Comparison of ENCODE assay signal across 12 cellular contexts in the genomic region with DNA sequence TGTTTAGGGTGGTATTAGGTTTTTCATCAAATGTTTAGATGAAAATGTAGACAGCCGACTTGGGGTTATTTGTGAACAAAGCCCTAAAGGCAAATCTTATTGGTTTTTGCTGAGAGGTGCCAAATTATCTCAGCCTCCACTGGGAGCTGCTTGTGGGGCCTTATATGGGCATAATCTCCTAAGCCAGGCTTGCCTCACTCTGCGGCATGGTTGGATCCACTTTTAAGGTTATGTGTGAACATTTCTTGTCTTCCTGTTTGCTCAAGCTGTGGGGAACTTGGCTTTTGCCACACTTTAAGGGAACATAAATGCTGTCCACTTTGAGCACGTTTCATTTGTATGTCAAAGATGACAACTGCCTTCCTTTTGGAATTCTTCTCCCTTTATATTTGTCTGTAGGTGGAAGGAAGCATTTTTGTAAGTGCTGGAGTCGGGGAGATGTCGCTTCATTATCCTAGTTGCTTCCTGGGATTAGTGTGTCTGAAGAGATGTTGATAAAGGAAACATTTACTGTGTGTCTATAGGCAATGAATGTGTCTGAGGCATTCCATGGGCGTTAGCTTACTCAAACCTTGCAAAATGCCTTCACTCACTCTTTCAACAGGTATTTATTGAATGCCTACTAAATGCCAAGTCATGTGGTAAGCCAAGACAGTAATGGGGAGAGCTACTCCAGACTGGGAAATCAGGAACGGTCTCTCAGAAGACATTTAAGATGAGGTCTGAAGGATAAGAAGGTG.
DNase-seq lines count a peak whose midpoint lies in the region; ATAC-seq and TF ChIP-seq lines count a peak whose summit lies in the region.
"Had no signal": no experiment of that assay in that cellular context is flagged by ENCODE, and none has a peak within 500 bp of the region (broad histone marks: within the 10 kb centered on the region; RNA-seq: fewer than 3 reads in every experiment).

No MANE protein-coding gene starts in this region.

- CTCF ChIA-PET in activated CD8-positive, alpha-beta T cell treated with anti-CD3 and anti-CD28 coated beads, Interleukin-2, amount 10 ng/mL, durations not matched to agents 7 days and 5 days (lab: Charles Lee) = interaction anchor here (0.7 kb wide), 1 partner anchor 36 kb away, joined by 4 read pairs; no protein-coding TSS in a partner anchor
- CTCF ChIA-PET in activated CD8-positive, alpha-beta T cell treated with anti-CD3 and anti-CD28 coated beads for 36 hours (lab: Charles Lee) = no interaction called here

- no peak overlapping the region for H4K91ac ChIP-seq in mesenchymal stem cell (ENCODE audit: low read length)

- H2AFZ ChIP-seq in mesenchymal stem cell (ENCODE audit: low read depth, low read length) = no peak overlapping the region

- H2AK5ac ChIP-seq in mesenchymal stem cell (ENCODE audit: low read length, severe bottlenecking) = peak overlapping the region; percentile 89

- H3K9ac ChIP-seq in mesenchymal stem cell (ENCODE audit: low read length) = peak overlapping the region; percentile 4

- no peak for ATAC-seq in activated CD8-positive, alpha-beta T cell treated with anti-CD3 and anti-CD28 coated beads, Interleukin-2, amount 10 ng/mL, durations not matched to agents 7 days and 5 days
- ATAC-seq in activated CD8-positive, alpha-beta T cell treated with anti-CD3 and anti-CD28 coated beads for 36 hours = no peak
- ATAC-seq in HG03520 (IDR thresholded peaks at IDR 0.05; ENCODE audit: unreplicated experiment) = no peak
- ATAC-seq in HG02571 (IDR thresholded peaks at IDR 0.05; ENCODE audit: unreplicated experiment) = no peak
- ATAC-seq: activated naive CD8-positive, alpha-beta T cell treated with anti-CD3 and anti-CD28 coated beads, Interleukin-2, amount 50 U/mL, for 24 hours had no signal

- no peak for TF ChIP-seq POLR2A in uterus (IDR thresholded peaks at IDR 0.05)

- H3K4me3 Mint-ChIP-seq in activated CD8-positive, alpha-beta T cell treated with anti-CD3 and anti-CD28 coated beads, Interleukin-2, amount 10 ng/mL, durations not matched to agents 7 days and 5 days = no peak overlapping the region
- no peak overlapping the region for H3K4me3 Mint-ChIP-seq in activated CD8-positive, alpha-beta T cell treated with anti-CD3 and anti-CD28 coated beads for 36 hours
- no peak overlapping the region for H3K4me3 Mint-ChIP-seq in chondrocyte (ENCODE audit: unreplicated experiment)
- H3K4me3 Mint-ChIP-seq: activated CD4-positive, alpha-beta memory T cell treated with anti-CD3 and anti-CD28 coated beads for 36 hours; activated naive CD8-positive, alpha-beta T cell treated with anti-CD3 and anti-CD28 coated beads, Interleukin-2, amount 50 U/mL, for 24 hours had no signal

- H2BK5ac ChIP-seq in mesenchymal stem cell (ENCODE audit: low read depth, low read length, poor library complexity, severe bottlenecking) = peak overlapping the region; percentile 44

- H3K36me3 ChIP-seq in mesenchymal stem cell (ENCODE audit: control insufficient read depth in 1 of 2, insufficient read depth in 2 of 2, low read depth in 1 of 2, low read length in 2 of 2) (no peaks in the 10 kb centered on the region), uterus (no peaks in the 10 kb centered on the region)
- H3K36me3 ChIP-seq: SJSA1 had no signal

- no peak overlapping the region for H2BK12ac ChIP-seq in mesenchymal stem cell (ENCODE audit: low read length in 2 of 2)

- peaks cover 2% of the 10 kb centered on the region for H3K27me3 Mint-ChIP-seq in activated CD8-positive, alpha-beta T cell treated with anti-CD3 and anti-CD28 coated beads, Interleukin-2, amount 10 ng/mL, durations not matched to agents 7 days and 5 days (ENCODE audit: low read depth)
- no peaks in the 10 kb centered on the region for H3K27me3 Mint-ChIP-seq in activated CD8-positive, alpha-beta T cell treated with anti-CD3 and anti-CD28 coated beads for 36 hours
- no peaks in the 10 kb centered on the region for H3K27me3 Mint-ChIP-seq in chondrocyte (ENCODE audit: low read depth)
- H3K27me3 Mint-ChIP-seq: activated CD4-positive, alpha-beta memory T cell treated with anti-CD3 and anti-CD28 coated beads for 36 hours; activated naive CD8-positive, alpha-beta T cell treated with anti-CD3 and anti-CD28 coated beads, Interleukin-2, amount 50 U/mL, for 24 hours had no signal

- intact Hi-C loops in activated CD8-positive, alpha-beta T cell treated with anti-CD3 and anti-CD28 coated beads for 36 hours (cut with micrococcal nuclease) = no loop called here
- intact Hi-C loops in uterus (cut with DNase I; ENCODE audit: low total_unique reads) = no loop called here

- H3K27me3 ChIP-seq in mesenchymal stem cell (ENCODE audit: control insufficient read depth in 1 of 2, insufficient read depth in 1 of 2, low read length in 2 of 2) = peaks cover 0 to 55% of the 10 kb centered on the region in 2 experiments
- no peaks in the 10 kb centered on the region for H3K27me3 ChIP-seq in uterus
- H3K27me3 ChIP-seq: SJSA1 had no signal

- H3K9me3 Mint-ChIP-seq in activated CD8-positive, alpha-beta T cell treated with anti-CD3 and anti-CD28 coated beads, Interleukin-2, amount 10 ng/mL, durations not matched to agents 7 days and 5 days (ENCODE audit: insufficient read depth) = no peaks in the 10 kb centered on the region
- no peaks in the 10 kb centered on the region for H3K9me3 Mint-ChIP-seq in activated CD8-positive, alpha-beta T cell treated with anti-CD3 and anti-CD28 coated beads for 36 hours
- peaks cover 5% of the 10 kb centered on the region for H3K9me3 Mint-ChIP-seq in chondrocyte (ENCODE audit: low read depth)
- H3K9me3 Mint-ChIP-seq: activated CD4-positive, alpha-beta memory T cell treated with anti-CD3 and anti-CD28 coated beads for 36 hours; activated naive CD8-positive, alpha-beta T cell treated with anti-CD3 and anti-CD28 coated beads, Interleukin-2, amount 50 U/mL, for 24 hours had no signal

- no peak overlapping the region for H4K8ac ChIP-seq in mesenchymal stem cell (ENCODE audit: low read length)

- H3K4me1 Mint-ChIP-seq in activated CD8-positive, alpha-beta T cell treated with anti-CD3 and anti-CD28 coated beads, Interleukin-2, amount 10 ng/mL, durations not matched to agents 7 days and 5 days (ENCODE audit: low read depth) = peaks cover 18% of the 10 kb centered on the region
- peaks cover 12% of the 10 kb centered on the region for H3K4me1 Mint-ChIP-seq in activated CD8-positive, alpha-beta T cell treated with anti-CD3 and anti-CD28 coated beads for 36 hours (ENCODE audit: low read depth)
- H3K4me1 Mint-ChIP-seq in chondrocyte (ENCODE audit: low read depth) = peaks cover 60% of the 10 kb centered on the region

- no peaks in the 10 kb centered on the region for H3K36me3 Mint-ChIP-seq in activated CD8-positive, alpha-beta T cell treated with anti-CD3 and anti-CD28 coated beads, Interleukin-2, amount 10 ng/mL, durations not matched to agents 7 days and 5 days (ENCODE audit: low read depth)
- no peaks in the 10 kb centered on the region for H3K36me3 Mint-ChIP-seq in activated CD8-positive, alpha-beta T cell treated with anti-CD3 and anti-CD28 coated beads for 36 hours (ENCODE audit: low read depth)
- H3K36me3 Mint-ChIP-seq in chondrocyte (ENCODE audit: low read depth) = no peaks in the 10 kb centered on the region
- H3K36me3 Mint-ChIP-seq: activated CD4-positive, alpha-beta memory T cell treated with anti-CD3 and anti-CD28 coated beads for 36 hours had no signal

- H2BK120ac ChIP-seq in mesenchymal stem cell (ENCODE audit: low read depth, low read length) = no peak overlapping the region

- H3K4me1 ChIP-seq in mesenchymal stem cell (ENCODE audit: control insufficient read depth, insufficient read depth, low read depth, low read length) = no peaks in the 10 kb centered on the region
- no peaks in the 10 kb centered on the region for H3K4me1 ChIP-seq in uterus

- no peaks in the 10 kb centered on the region for H3K9me3 ChIP-seq in mesenchymal stem cell (ENCODE audit: control insufficient read depth, low read length)
- no peaks in the 10 kb centered on the region for H3K9me3 ChIP-seq in uterus
- H3K9me3 ChIP-seq: SJSA1 had no signal

- peak overlapping the region; percentile 3 for H3K27ac Mint-ChIP-seq in activated CD8-positive, alpha-beta T cell treated with anti-CD3 and anti-CD28 coated beads, Interleukin-2, amount 10 ng/mL, durations not matched to agents 7 days and 5 days
- no peak overlapping the region for H3K27ac Mint-ChIP-seq in activated CD8-positive, alpha-beta T cell treated with anti-CD3 and anti-CD28 coated beads for 36 hours
- H3K27ac Mint-ChIP-seq in chondrocyte (ENCODE audit: unreplicated experiment) = peak overlapping the region; percentile 78
- H3K27ac Mint-ChIP-seq: activated CD4-positive, alpha-beta memory T cell treated with anti-CD3 and anti-CD28 coated beads for 36 hours; activated naive CD8-positive, alpha-beta T cell treated with anti-CD3 and anti-CD28 coated beads, Interleukin-2, amount 50 U/mL, for 24 hours had no signal

- no peak overlapping the region for H3K14ac ChIP-seq in mesenchymal stem cell (ENCODE audit: low read length in 2 of 2)

- no peak overlapping the region for H3K4ac ChIP-seq in mesenchymal stem cell (ENCODE audit: low read depth in 1 of 2, low read length in 2 of 2)

- DNase-seq in activated CD8-positive, alpha-beta T cell treated with anti-CD3 and anti-CD28 coated beads, Interleukin-2, amount 10 ng/mL, durations not matched to agents 7 days and 5 days = no peak
- no peak for DNase-seq in activated CD8-positive, alpha-beta T cell treated with anti-CD3 and anti-CD28 coated beads for 36 hours
- no peak for DNase-seq in chondrocyte (ENCODE audit: low spot score)
- peak; percentile 74 for DNase-seq in mesenchymal stem cell
- DNase-seq in uterus = peak in 1 of 2 donors; percentile 57
- no peak for DNase-seq in ecto neural progenitor cell (ENCODE audit: low spot score)
- DNase-seq: activated CD4-positive, alpha-beta memory T cell treated with anti-CD3 and anti-CD28 coated beads for 36 hours; activated naive CD8-positive, alpha-beta T cell treated with anti-CD3 and anti-CD28 coated beads, Interleukin-2, amount 50 U/mL, for 24 hours; NCI-H187 treated with DMSO at 0.1 percent for 48 hours had no signal

- H3K23ac ChIP-seq in mesenchymal stem cell (ENCODE audit: low read length in 2 of 2) = no peak overlapping the region

- no peak overlapping the region for H3K4me3 ChIP-seq in mesenchymal stem cell (ENCODE audit: insufficient read depth in 1 of 2, low read depth in 1 of 2, low read length in 2 of 2)
- H3K4me3 ChIP-seq in uterus = no peak overlapping the region
- H3K4me3 ChIP-seq: SJSA1 had no signal

- H3K18ac ChIP-seq in mesenchymal stem cell (ENCODE audit: low read depth in 1 of 2, low read length in 2 of 2) = peak overlapping the region; percentile 12 to 21

- no peak overlapping the region for H2BK15ac ChIP-seq in mesenchymal stem cell (ENCODE audit: low read depth, poor library complexity, severe bottlenecking)

- no peak overlapping the region for H3K4me2 ChIP-seq in mesenchymal stem cell (ENCODE audit: low read length, poor library complexity, severe bottlenecking)

- no peaks in the 10 kb centered on the region for H3K79me1 ChIP-seq in mesenchymal stem cell (replicated peaks; ENCODE audit: low read length, poor library complexity, severe bottlenecking)

- TF ChIP-seq CTCF in activated CD8-positive, alpha-beta T cell treated with anti-CD3 and anti-CD28 coated beads for 36 hours (IDR thresholded peaks at IDR 0.05) = no peak
- no peak for TF ChIP-seq CTCF in chondrocyte (IDR thresholded peaks at IDR 0.05)
- TF ChIP-seq CTCF in uterus (IDR thresholded peaks at IDR 0.05) = no peak

- 43% methylated on average over 3 of the region's 7 CpGs for WGBS in mesenchymal stem cell

- peak overlapping the region; percentile 87 for H3K27ac ChIP-seq in mesenchymal stem cell (ENCODE audit: low read length, poor library complexity, severe bottlenecking)
- peak overlapping the region; percentile 72 to 82 for H3K27ac ChIP-seq in uterus
- H3K27ac ChIP-seq: SJSA1 had no signal

- POLR2A ChIA-PET in activated CD8-positive, alpha-beta T cell treated with anti-CD3 and anti-CD28 coated beads, Interleukin-2, amount 10 ng/mL, durations not matched to agents 7 days and 5 days (lab: Charles Lee) = no interaction called here
- POLR2A ChIA-PET in activated CD8-positive, alpha-beta T cell treated with anti-CD3 and anti-CD28 coated beads for 36 hours (lab: Charles Lee) = no interaction called here
